ENCODE assay signal across 17 cellular contexts in the genomic region with DNA sequence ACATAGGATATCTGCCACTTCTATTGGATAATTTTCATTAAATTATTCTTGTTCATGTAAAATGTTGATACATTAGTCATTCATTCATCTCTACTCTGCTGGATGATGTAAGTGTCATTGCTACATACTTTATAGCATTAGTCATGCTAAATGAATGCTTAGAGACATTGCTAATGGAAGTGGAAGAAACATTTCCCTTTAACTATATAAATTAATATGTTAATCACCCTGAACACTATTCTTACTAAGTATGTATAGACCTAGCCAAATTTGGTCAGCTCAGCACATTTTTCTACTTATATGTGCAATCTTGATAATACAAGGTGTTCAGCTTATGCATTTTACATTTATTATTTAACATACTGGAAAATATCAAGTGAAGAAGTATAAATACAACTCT.
DNase-seq lines count a peak whose midpoint lies in the region; ATAC-seq and TF ChIP-seq lines count a peak whose summit lies in the region.
"Had no signal": no experiment of that assay in that cellular context is flagged by ENCODE, and none has a peak within 500 bp of the region (broad histone marks: within the 10 kb centered on the region; RNA-seq: fewer than 3 reads in every experiment).

No MANE protein-coding gene starts in this region.

- no peak overlapping the region for H3K4me3 ChIP-seq in sigmoid colon
- H3K4me3 ChIP-seq: body of pancreas, transverse colon had no signal

- no peaks in the 10 kb centered on the region for H3K4me1 ChIP-seq in sigmoid colon
- H3K4me1 ChIP-seq: body of pancreas, transverse colon had no signal

- ATAC-seq in GM19324 (IDR thresholded peaks at IDR 0.05; ENCODE audit: low FRiP score, unreplicated experiment): no peak
- ATAC-seq in HG03025 (IDR thresholded peaks at IDR 0.05; ENCODE audit: low FRiP score, unreplicated experiment): no peak
- ATAC-seq: body of pancreas, Right ventricle myocardium inferior had no signal

- no peaks in the 10 kb centered on the region for H3K9me3 ChIP-seq in sigmoid colon
- H3K9me3 ChIP-seq: body of pancreas, transverse colon had no signal

- H3K27ac ChIP-seq in sigmoid colon: no peak overlapping the region
- H3K27ac ChIP-seq: 22Rv1, body of pancreas, transverse colon, WERI-Rb-1 had no signal

- no peaks in the 10 kb centered on the region for H3K36me3 ChIP-seq in sigmoid colon
- H3K36me3 ChIP-seq: transverse colon, WERI-Rb-1 had no signal

- DNase-seq in DMS53 (lab: John Stamatoyannopoulos, UW) (peak; percentile 40), DMS53 treated with DMSO at 0.1 percent for 48 hours (lab: John Stamatoyannopoulos, UW; ENCODE audit: unreplicated experiment) (no peak), RKO (ENCODE audit: low spot score) (peak; percentile 74), fibroblast of gingiva (ENCODE audit: low read depth) (peak; percentile 5), renal cortical epithelial cell (ENCODE audit: low read depth) (peak; percentile 95), sigmoid colon (no peak)
- DNase-seq: body of pancreas, DND-41, islet precursor cell, NCI-H1105 treated with DMSO at 0.1 percent for 48 hours, NCI-H526, transverse colon, WERI-Rb-1 had no signal

- intact Hi-C loops in sigmoid colon (cut with DNase I): no loop called here

- no peak for TF ChIP-seq CTCF in sigmoid colon (IDR thresholded peaks at IDR 0.05)

- TF ChIP-seq POLR2A in sigmoid colon (IDR thresholded peaks at IDR 0.05): no peak

- H3K27me3 ChIP-seq in sigmoid colon: no peaks in the 10 kb centered on the region
- H3K27me3 ChIP-seq: transverse colon had no signal

- TF ChIP-seq EP300 in sigmoid colon (IDR thresholded peaks at IDR 0.05): no peak

Comparison
In these comparisons a context has a peak if more than half of its experiments do, and no peak if none do; other contexts are left out.
1. DNase-seq: peak in DMS53 (single experiment), RKO (single experiment), fibroblast of gingiva (single experiment) and renal cortical epithelial cell (single experiment); none in DMS53 treated with DMSO at 0.1 percent for 48 hours (single experiment) and sigmoid colon (single experiment).